ENCODE assay signal across 8 cellular contexts in genomic region chr7:17302575-17303142, GRCh38. TPM values are rescaled to one million over a fixed set of nuclear protein-coding genes. Genes with fewer than 3 reads are reported as not detected.
DNase-seq lines count a peak whose midpoint lies in the region; ATAC-seq, FAIRE-seq and TF ChIP-seq lines count a peak whose summit lies in the region.

No MANE protein-coding gene starts in this region.

- FAIRE-seq in frontal cortex (lab: Jason Lieb, UNC), result peak; percentile 93

- in situ Hi-C loops in ACHN (cut with HindIII; ENCODE audit: low pct_ligation_motif_present, low pct_unique_long_range_greater_than_20kb, low sequenced_read_pairs), result loop anchor here (25.0 kb wide), 1 partner anchor 335 kb away; no protein-coding TSS in a partner anchor

- DNase-seq in ACHN (peak; percentile 69), frontal cortex (ENCODE audit: low spot score in 2 of 2) (no peak), foreskin melanocyte (no peak), T1000 (lab: John Stamatoyannopoulos, UW) (no peak), occipital lobe (lab: John Stamatoyannopoulos, UW) (no peak)

- ATAC-seq in GM18511 (IDR thresholded peaks at IDR 0.05; ENCODE audit: unreplicated experiment) (peak; percentile 36), HG03039 (IDR thresholded peaks at IDR 0.05; ENCODE audit: unreplicated experiment) (peak; percentile 17), SK-N-SH treated with all-trans-retinoic acid at 6 μM for 48 hours (peak; percentile 61)

TF ChIP-seq in SK-N-SH treated with all-trans-retinoic acid at 6 μM for 48 hours, 23 proteins besides CTCF, POLR2A, EP300 and RAD21:
- TF ChIP-seq SNAI2 (CRISPR knock-in tag; IDR thresholded peaks at IDR 0.05), result no peak
- no peak for TF ChIP-seq CREB5 (CRISPR knock-in tag; IDR thresholded peaks at IDR 0.05; ENCODE audit: low read depth)
- TF ChIP-seq ZFP30 (CRISPR knock-in tag; IDR thresholded peaks at IDR 0.05), result no peak
- no peak for TF ChIP-seq POU6F1 (CRISPR knock-in tag; IDR thresholded peaks at IDR 0.05; ENCODE audit: borderline replicate concordance, low read depth)
- no peak for TF ChIP-seq TCF4 (CRISPR knock-in tag; IDR thresholded peaks at IDR 0.05; ENCODE audit: borderline replicate concordance)
- no peak for TF ChIP-seq ISL1 (CRISPR knock-in tag; IDR thresholded peaks at IDR 0.05)
- TF ChIP-seq ZC3H10 (CRISPR knock-in tag; IDR thresholded peaks at IDR 0.05), result no peak
- no peak for TF ChIP-seq RARB (CRISPR knock-in tag; IDR thresholded peaks at IDR 0.05)
- TF ChIP-seq, protein P1, sequence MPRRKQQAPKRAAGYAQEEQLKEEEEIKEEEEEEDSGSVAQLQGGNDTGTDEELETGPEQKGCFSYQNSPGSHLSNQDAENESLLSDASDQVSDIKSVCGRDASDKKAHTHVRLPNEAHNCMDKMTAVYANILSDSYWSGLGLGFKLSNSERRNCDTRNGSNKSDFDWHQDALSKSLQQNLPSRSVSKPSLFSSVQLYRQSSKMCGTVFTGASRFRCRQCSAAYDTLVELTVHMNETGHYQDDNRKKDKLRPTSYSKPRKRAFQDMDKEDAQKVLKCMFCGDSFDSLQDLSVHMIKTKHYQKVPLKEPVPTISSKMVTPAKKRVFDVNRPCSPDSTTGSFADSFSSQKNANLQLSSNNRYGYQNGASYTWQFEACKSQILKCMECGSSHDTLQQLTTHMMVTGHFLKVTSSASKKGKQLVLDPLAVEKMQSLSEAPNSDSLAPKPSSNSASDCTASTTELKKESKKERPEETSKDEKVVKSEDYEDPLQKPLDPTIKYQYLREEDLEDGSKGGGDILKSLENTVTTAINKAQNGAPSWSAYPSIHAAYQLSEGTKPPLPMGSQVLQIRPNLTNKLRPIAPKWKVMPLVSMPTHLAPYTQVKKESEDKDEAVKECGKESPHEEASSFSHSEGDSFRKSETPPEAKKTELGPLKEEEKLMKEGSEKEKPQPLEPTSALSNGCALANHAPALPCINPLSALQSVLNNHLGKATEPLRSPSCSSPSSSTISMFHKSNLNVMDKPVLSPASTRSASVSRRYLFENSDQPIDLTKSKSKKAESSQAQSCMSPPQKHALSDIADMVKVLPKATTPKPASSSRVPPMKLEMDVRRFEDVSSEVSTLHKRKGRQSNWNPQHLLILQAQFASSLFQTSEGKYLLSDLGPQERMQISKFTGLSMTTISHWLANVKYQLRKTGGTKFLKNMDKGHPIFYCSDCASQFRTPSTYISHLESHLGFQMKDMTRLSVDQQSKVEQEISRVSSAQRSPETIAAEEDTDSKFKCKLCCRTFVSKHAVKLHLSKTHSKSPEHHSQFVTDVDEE (CRISPR knock-in tag; IDR thresholded peaks at IDR 0.05), result no peak
- no peak for TF ChIP-seq GLIS3 (CRISPR knock-in tag; IDR thresholded peaks at IDR 0.05)
- TF ChIP-seq ZNF8 (CRISPR knock-in tag; IDR thresholded peaks at IDR 0.05), result no peak
- no peak for TF ChIP-seq PPARA (CRISPR knock-in tag; IDR thresholded peaks at IDR 0.05; ENCODE audit: borderline replicate concordance)
- no peak for TF ChIP-seq ZNF70 (CRISPR knock-in tag; IDR thresholded peaks at IDR 0.05)
- TF ChIP-seq BACH2 (CRISPR knock-in tag; IDR thresholded peaks at IDR 0.05; ENCODE audit: borderline replicate concordance), result no peak
- no peak for TF ChIP-seq ESRRG (CRISPR knock-in tag; IDR thresholded peaks at IDR 0.05)
- TF ChIP-seq TOX (CRISPR knock-in tag; IDR thresholded peaks at IDR 0.05; ENCODE audit: borderline replicate concordance), result no peak
- TF ChIP-seq ARNTL (CRISPR knock-in tag; IDR thresholded peaks at IDR 0.05; ENCODE audit: borderline replicate concordance, low read depth), result no peak
- no peak for TF ChIP-seq ZFP3 (CRISPR knock-in tag; IDR thresholded peaks at IDR 0.05)
- no peak for TF ChIP-seq ZNF565 (CRISPR knock-in tag; conservative IDR thresholded peaks at IDR 0.05; ENCODE audit: low read depth)

RNA-seq across cellular contexts. Expression of gene AHR, which starts 4.2 kb away (rescaled TPM):
- total RNA-seq in frontal cortex (13.9 TPM), occipital lobe (20.9 TPM)
